ENCODE assay signal across 20 cellular contexts in genomic region chr18:49002881-49003280, GRCh38. TPM values are rescaled to one million over a fixed set of nuclear protein-coding genes. Genes with fewer than 3 reads are reported as not detected.
DNase-seq lines count a peak whose midpoint lies in the region; ATAC-seq and TF ChIP-seq lines count a peak whose summit lies in the region.
"Had no signal": no experiment of that assay in that cellular context is flagged by ENCODE, and none has a peak within 500 bp of the region (broad histone marks: within the 10 kb centered on the region; RNA-seq: fewer than 3 reads in every experiment).

No MANE protein-coding gene starts in this region.

- H3K4ac ChIP-seq in IMR-90 (ENCODE audit: low read depth, low read length) (peak overlapping the region; percentile 29), trophoblast cell (ENCODE audit: low read depth, low read length) (no peak overlapping the region)

- BruUV-seq in IMR-90 (replicated peaks; lab: Mats Ljungman, UMichigan) = no TSS peak

- H3K4me2 ChIP-seq in IMR-90 (ENCODE audit: low read depth, low read length) (no peak overlapping the region), trophoblast cell (ENCODE audit: low read length) (no peak overlapping the region)

- in situ Hi-C loops in IMR-90 (cut with MboI; ENCODE audit: low sequenced_read_pairs) = no loop called here

- H2BK120ac ChIP-seq in IMR-90 (ENCODE audit: low read depth, low read length) (no peak overlapping the region), trophoblast cell (ENCODE audit: insufficient read depth, low read length, poor library complexity) (no peak overlapping the region)

- no peak overlapping the region for H4K12ac ChIP-seq in trophoblast cell (ENCODE audit: low read depth, low read length)

- no peak overlapping the region for H2AK9ac ChIP-seq in IMR-90 (replicated peaks; ENCODE audit: low read depth, low read length, poor library complexity)

- H2BK5ac ChIP-seq in IMR-90 (ENCODE audit: low read depth, low read length, poor library complexity, severe bottlenecking) = no peak overlapping the region
- no peak overlapping the region for H2BK5ac ChIP-seq in trophoblast cell (ENCODE audit: low read depth, low read length, poor library complexity)

- no peak overlapping the region for H3K9ac ChIP-seq in IMR-90 (ENCODE audit: low read depth, low read length)
- no peak overlapping the region for H3K9ac ChIP-seq in trophoblast cell (ENCODE audit: low read length)

- H2BK12ac ChIP-seq in trophoblast cell (ENCODE audit: low read length) = no peak overlapping the region

- H3K79me1 ChIP-seq in IMR-90 (ENCODE audit: low read depth in 1 of 2, low read length in 2 of 2) (peaks cover 0 to 6% of the 10 kb centered on the region in 2 experiments; a peak in 1 of 4 replicates), trophoblast cell (ENCODE audit: low read length) (peaks cover 22% of the 10 kb centered on the region)

- peak overlapping the region; percentile 53 for H2AFZ ChIP-seq in IMR-90 (replicated peaks; ENCODE audit: low read length, poor library complexity)
- H2AFZ ChIP-seq in trophoblast cell (ENCODE audit: insufficient read depth, low read length, poor library complexity) = no peak overlapping the region

- DNase-seq in IMR-90 (no peak), T-helper 17 cell (no peak), kidney tubule cell (ENCODE audit: low spot score) (peak; percentile 59), trophoblast cell (peak; percentile 56 to 59), cerebellum (ENCODE audit: low spot score) (no peak)
- no peak for DNase-seq in activated CD8-positive, alpha-beta memory T cell treated with anti-CD3 and anti-CD28 coated beads for 24 hours
- DNase-seq: ACHN; BE2C; C1 segment of cervical spinal cord; CD4-positive, CD25-positive, alpha-beta regulatory T cell; CD8-positive, alpha-beta memory T cell; COR-L47; DMS 273 treated with DMSO at 0.1 percent for 48 hours; DMS53; DND-41; EL; HCEC 1CT had no signal

- H3K27ac Mint-ChIP-seq in T-helper 17 cell = peak overlapping the region; percentile 72

- no peaks in the 10 kb centered on the region; the same call in 1 of the 2 replicates for H3K27me3 ChIP-seq in IMR-90 (ENCODE audit: control insufficient read depth, insufficient read depth, low read length)
- no peaks in the 10 kb centered on the region for H3K27me3 ChIP-seq in trophoblast cell (ENCODE audit: insufficient read depth, low read length)
- H3K27me3 ChIP-seq: BE2C had no signal

- H3K36me3 ChIP-seq in IMR-90 (ENCODE audit: control insufficient read depth, insufficient read depth, low read length) (no peaks in the 10 kb centered on the region), trophoblast cell (ENCODE audit: control insufficient read depth in 1 of 2, insufficient read depth in 2 of 2, low read length in 2 of 2) (no peaks in the 10 kb centered on the region)
- H3K36me3 ChIP-seq: BE2C had no signal

- no peak for TF ChIP-seq RAD21 in IMR-90 (IDR thresholded peaks at IDR 0.05; ENCODE audit: low read length)

- intact Hi-C loops in IMR-90 (cut with micrococcal nuclease) = no loop called here

- TF ChIP-seq CTCF in IMR-90 (conservative IDR thresholded peaks at IDR 0.05; ENCODE audit: low read depth, low read length) = no peak

- H2BK20ac ChIP-seq in IMR-90 (ENCODE audit: low read depth, low read length) = peak overlapping the region; percentile 35; the same call in 1 of the 2 replicates

- H3K4me3 ChIP-seq in IMR-90 (ENCODE audit: insufficient read depth, low read depth, low read length) = no peak overlapping the region
- H3K4me3 ChIP-seq in trophoblast cell (ENCODE audit: low read depth, low read length) = no peak overlapping the region
- H3K4me3 ChIP-seq: GM12878 had no signal

- H3K4me3 Mint-ChIP-seq in T-helper 17 cell = no peak overlapping the region
- H3K4me3 Mint-ChIP-seq: CD4-positive, CD25-positive, alpha-beta regulatory T cell; CD8-positive, alpha-beta memory T cell; IgD-negative memory B cell had no signal

- H4K5ac ChIP-seq in IMR-90 (ENCODE audit: low read depth, low read length) = no peak overlapping the region

- no peak overlapping the region for H3K14ac ChIP-seq in IMR-90 (replicated peaks; ENCODE audit: low read depth, low read length)
- no peak overlapping the region for H3K14ac ChIP-seq in trophoblast cell (ENCODE audit: low read length)

- CTCF ChIA-PET in IMR-90 (lab: Yijun Ruan, JAX) = interaction anchor here (0.6 kb wide), 1 partner anchor 451 kb away, joined by 3 read pairs; no protein-coding TSS in a partner anchor

- no peak overlapping the region for H4K91ac ChIP-seq in IMR-90 (ENCODE audit: insufficient read depth, low read depth, low read length)
- no peak overlapping the region for H4K91ac ChIP-seq in trophoblast cell (ENCODE audit: low read depth, low read length)

- peaks cover 14% of the 10 kb centered on the region for H3K27me3 Mint-ChIP-seq in T-helper 17 cell

- no peak overlapping the region for H3K27ac ChIP-seq in IMR-90 (ENCODE audit: insufficient read depth, low read length)
- no peak overlapping the region for H3K27ac ChIP-seq in trophoblast cell (ENCODE audit: low read depth, low read length)

- dilution Hi-C loops in IMR-90 (cut with HindIII; ENCODE audit: low sequenced_read_pairs, unreplicated experiment) = no loop called here

- no peaks in the 10 kb centered on the region for H3K36me3 Mint-ChIP-seq in T-helper 17 cell (ENCODE audit: low read depth)
- H3K36me3 Mint-ChIP-seq: CD4-positive, CD25-positive, alpha-beta regulatory T cell; CD8-positive, alpha-beta memory T cell; IgD-negative memory B cell had no signal

- 97% methylated on average over 6 of the region's 9 CpGs; no CpG with 5 or more reads in 1 of the 2 experiments for WGBS in IMR-90 (ENCODE audit: extremely low coverage in 2 of 2, insufficient read length in 1 of 2), 2 experiments
- WGBS in trophoblast cell (ENCODE audit: extremely low coverage, insufficient coverage, insufficient read length) = no CpG with 5 or more reads among the region's 9 CpGs

- TF ChIP-seq POLR2A in IMR-90 (IDR thresholded peaks at IDR 0.05; ENCODE audit: low read depth, low read length) = no peak

- no peaks in the 10 kb centered on the region; the same call in 1 of the 2 replicates for H4K20me1 ChIP-seq in IMR-90 (ENCODE audit: insufficient read depth, low read length)

- peaks cover 12% of the 10 kb centered on the region for H3K4me1 Mint-ChIP-seq in T-helper 17 cell
- H3K4me1 Mint-ChIP-seq: IgD-negative memory B cell had no signal

- H2BK15ac ChIP-seq in IMR-90 (ENCODE audit: low read depth, low read length) = no peak overlapping the region

- H4K8ac ChIP-seq in IMR-90 (ENCODE audit: low read depth in 2 of 2, low read length in 2 of 2) (no peak overlapping the region), trophoblast cell (ENCODE audit: low read depth, low read length) (no peak overlapping the region)

- H2AK5ac ChIP-seq in IMR-90 (ENCODE audit: low read depth, low read length) (0 out of 2 replicates have a peak overlapping the region, but pooled peaks have one; percentile 13), trophoblast cell (ENCODE audit: low read length) (no peak overlapping the region)

- no peak overlapping the region for H3K56ac ChIP-seq in IMR-90 (ENCODE audit: extremely low read depth, insufficient read depth, low read length)

- H3K4me1 ChIP-seq in IMR-90 (ENCODE audit: control insufficient read depth, insufficient read depth, low read length) (peaks cover 12% of the 10 kb centered on the region), trophoblast cell (ENCODE audit: control insufficient read depth in 1 of 2, insufficient read depth in 2 of 2, low read length in 2 of 2) (peaks cover 22% of the 10 kb centered on the region in 2 experiments)
- H3K4me1 ChIP-seq: BE2C had no signal

- peaks cover 12% of the 10 kb centered on the region; the same call in 1 of the 2 replicates for H3K9me1 ChIP-seq in IMR-90 (ENCODE audit: insufficient read depth, low read length)

- POLR2A ChIA-PET in IMR-90 (lab: Charles Lee; ENCODE audit: unreplicated experiment) = no interaction called here

- H3K18ac ChIP-seq in IMR-90 (ENCODE audit: low read depth, low read length) = no peak overlapping the region
- no peak overlapping the region for H3K18ac ChIP-seq in trophoblast cell (ENCODE audit: low read length)

- ATAC-seq in IMR-90 (ENCODE audit: low read depth) = no peak
- no peak for ATAC-seq in T-helper 17 cell
- ATAC-seq in GM21390 (IDR thresholded peaks at IDR 0.05; ENCODE audit: unreplicated experiment) = no peak
- ATAC-seq: GM12878 had no signal

- H3K23ac ChIP-seq in IMR-90 (ENCODE audit: low read depth, low read length) = no peak overlapping the region
- H3K23ac ChIP-seq in trophoblast cell (ENCODE audit: low read length) = no peak overlapping the region

- H3K9me3 ChIP-seq in IMR-90 (ENCODE audit: control insufficient read depth, insufficient read depth, low read length) (no peaks in the 10 kb centered on the region), T-helper 17 cell (ENCODE audit: control insufficient read depth, low read length, poor library complexity, severe bottlenecking) (no peaks in the 10 kb centered on the region), trophoblast cell (ENCODE audit: insufficient read depth, low read depth, low read length) (no peaks in the 10 kb centered on the region)
- H3K9me3 ChIP-seq: BE2C had no signal

- H3K79me2 ChIP-seq in trophoblast cell (ENCODE audit: control insufficient read depth, insufficient read depth, low read length, poor library complexity) = no peaks in the 10 kb centered on the region

TF ChIP-seq in IMR-90, 13 proteins besides CTCF, POLR2A, EP300 and RAD21 (continues in another document):
- TF ChIP-seq RCOR1 (IDR thresholded peaks at IDR 0.05; ENCODE audit: insufficient replicate concordance, low read length) (no peak), FOS (IDR thresholded peaks at IDR 0.05; ENCODE audit: low read depth, low read length) (no peak), BHLHE40 (IDR thresholded peaks at IDR 0.05; ENCODE audit: low read depth, low read length) (no peak), MAZ (IDR thresholded peaks at IDR 0.05; ENCODE audit: borderline replicate concordance, low read depth, low read length) (no peak), SMC3 (IDR thresholded peaks at IDR 0.05; ENCODE audit: low read depth, low read length) (no peak), MAFK (IDR thresholded peaks at IDR 0.05; ENCODE audit: low read depth, low read length) (no peak), NFE2L2 (IDR thresholded peaks at IDR 0.05; ENCODE audit: low read depth, low read length) (no peak), MXI1 (IDR thresholded peaks at IDR 0.05; ENCODE audit: borderline replicate concordance, low read depth, low read length) (no peak)

RNA-seq across cellular contexts. Expression of gene SMAD7, which starts 52.1 kb away (rescaled TPM):
- total RNA-seq in IMR-90 (2012; rRNA removed) (13.3 and 15.8 TPM in 2 replicates), T-helper 17 cell (100 to 1,000 TPM; 161 to 181 TPM), cerebellum (14.9 TPM)
- 17.6 and 17.9 TPM in 2 replicates for polyA plus RNA-seq in IMR-90 (2012; rRNA removed)
- 8.3 and 14.6 TPM in 2 replicates for polyA plus RNA-seq in IMR-90 (2012; cell fraction: cytosol; rRNA removed)
- polyA plus RNA-seq in IMR-90 (2012; cell fraction: nucleus; rRNA removed; ENCODE audit: low replicate concordance) = 22.6 and 22.9 TPM in 2 replicates
- polyA plus RNA-seq in trophoblast cell (2013) = 108 and 116 TPM in 2 replicates

Comparison
In these comparisons a context has a peak if more than half of its experiments do, and no peak if none do; other contexts are left out.
1. DNase-seq: peak in kidney tubule cell (single experiment) and trophoblast cell (2 of 2); none in IMR-90 (single experiment), T-helper 17 cell (0 of 3), activated CD8-positive, alpha-beta memory T cell treated with anti-CD3 and anti-CD28 coated beads for 24 hours (single experiment) and cerebellum (single experiment).